Comparison of ENCODE assay signal across 16 cellular contexts in genomic region chr15:78327442-78327841, GRCh38. TPM values are rescaled to one million over a fixed set of nuclear protein-coding genes. Genes with fewer than 3 reads are reported as not detected.
"Had no signal": no experiment of that assay in that cellular context is flagged by ENCODE, and none has a peak within 500 bp of the region (broad histone marks: within the 10 kb centered on the region; RNA-seq: fewer than 3 reads in every experiment).

No MANE protein-coding gene starts in this region.

- DNase-seq: activated CD4-positive, alpha-beta T cell treated with anti-CD3 and anti-CD28 coated beads for 1 hour; activated CD4-positive, alpha-beta T cell treated with anti-CD3 and anti-CD28 coated beads, Interleukin-2, amount 50 U/mL, for 48 hours; activated gamma-delta T cell treated with Interleukin-2 at 50 U/mL for 16 hours; activated T-cell treated with anti-CD3 and anti-CD28 coated beads, Interleukin-2, amount 50 U/mL, for 48 hours; dorsolateral prefrontal cortex; gastrocnemius medialis; heart right ventricle; islet precursor cell; left ventricle myocardium inferior; right lobe of liver; stimulated activated CD4-positive, alpha-beta T cell treated with anti-CD3 and anti-CD28 coated beads, Interleukin-12 subunit alpha, Interleukin-12 subunit beta, amount 100 ng/mL, for 4 hours; stimulated activated naive CD4-positive, alpha-beta T cell treated with Interleukin-2 at 50 U/mL for 16 hours; upper lobe of right lung had no signal

- H3K4me1 ChIP-seq: gastrocnemius medialis, prostate gland had no signal

- ATAC-seq: esophagus mucosa; gastrocnemius medialis; heart right ventricle; natural killer cell treated with Interleukin-12 subunit alpha and Interleukin-12 subunit beta and Interleukin-15 and Interleukin-18, amount 100 ng/mL, for 72 hours; upper lobe of right lung had no signal

- H3K27me3 ChIP-seq: dorsolateral prefrontal cortex, gastrocnemius medialis, right lobe of liver, upper lobe of right lung had no signal

- H3K9me3 ChIP-seq: gastrocnemius medialis, heart right ventricle, left ventricle myocardium inferior, prostate gland, right lobe of liver, upper lobe of right lung had no signal

- H3K4me3 ChIP-seq: dorsolateral prefrontal cortex, gastrocnemius medialis, heart right ventricle, left ventricle myocardium inferior, prostate gland, right lobe of liver, upper lobe of right lung had no signal

- H3K36me3 ChIP-seq: gastrocnemius medialis, heart right ventricle, left ventricle myocardium inferior, prostate gland, right lobe of liver, upper lobe of right lung had no signal

- H3K27ac ChIP-seq: dorsolateral prefrontal cortex, gastrocnemius medialis, heart right ventricle, left ventricle myocardium inferior, prostate gland, right lobe of liver, upper lobe of right lung had no signal

RNA-seq across cellular contexts. Expression of gene CRABP1, which starts 12.7 kb away (rescaled TPM):
- total RNA-seq: esophagus mucosa; gastrocnemius medialis; heart right ventricle; left ventricle myocardium inferior; natural killer cell treated with Interleukin-12 subunit alpha and Interleukin-12 subunit beta and Interleukin-15 and Interleukin-18, amount 100 ng/mL, for 72 hours; prostate gland; right lobe of liver; upper lobe of right lung had no signal
- polyA plus RNA-seq: heart right ventricle had no signal
